Comparison of ENCODE assay signal across 8 cellular contexts in genomic region chr14:90454041-90455000, GRCh38. TPM values are rescaled to one million over a fixed set of nuclear protein-coding genes. Genes with fewer than 3 reads are reported as not detected.
DNase-seq lines count a peak whose midpoint lies in the region; ATAC-seq, FAIRE-seq and TF ChIP-seq lines count a peak whose summit lies in the region.

No MANE protein-coding gene starts in this region.

- dilution Hi-C loops in endothelial cell of umbilical vein (cut with MboI; ENCODE audit: extremely low pct_ligation_motif_present, low sequenced_read_pairs) = no loop called here

- TF ChIP-seq EP300 in upper lobe of left lung (IDR thresholded peaks at IDR 0.05) = no peak

- H3K9ac ChIP-seq in endothelial cell of umbilical vein (replicated peaks; ENCODE audit: extremely low read depth, insufficient read depth, low read length) = peak overlapping the region; percentile 5

- H3K4me3 ChIP-seq in endothelial cell of umbilical vein (replicated peaks in 1 of 3; ENCODE audit: insufficient read depth in 1 of 3, low read depth in 1 of 3, low read length in 3 of 3) = peak overlapping the region in 1 of 3 experiments; percentile 12
- H3K4me3 ChIP-seq in lung = no peak overlapping the region
- H3K4me3 ChIP-seq in upper lobe of left lung = peak overlapping the region in 3 of 4 donors; percentile 19 to 38 (median 27)

- H3K4me2 ChIP-seq in endothelial cell of umbilical vein (ENCODE audit: insufficient read depth, low read length) = peak overlapping the region; percentile 12

- H2AFZ ChIP-seq in endothelial cell of umbilical vein (ENCODE audit: low read depth, low read length) = peak overlapping the region; percentile 14

- H3K27me3 ChIP-seq in endothelial cell of umbilical vein (ENCODE audit: control insufficient read depth in 2 of 2, insufficient read depth in 2 of 2, low read length in 2 of 2) = peaks cover 0 to 1% of the 10 kb centered on the region in 2 experiments
- no peaks in the 10 kb centered on the region for H3K27me3 ChIP-seq in lung (ENCODE audit: control insufficient read depth, insufficient read depth)
- no peaks in the 10 kb centered on the region for H3K27me3 ChIP-seq in upper lobe of left lung

- DNase-seq in GM04504 (ENCODE audit: low read depth) (peak; percentile 17), NCI-H69 (lab: John Stamatoyannopoulos, UW) (peak; percentile 85), endothelial cell of umbilical vein (ENCODE audit: low read depth, low spot score) (peak; percentile 95), lung (ENCODE audit: low spot score) (peak; percentile 59), upper lobe of left lung (peak; percentile 59 to 80), NCI-H748 treated with DMSO at 0.1 percent for 48 hours (lab: John Stamatoyannopoulos, UW) (no peak)

- H3K4me1 ChIP-seq in endothelial cell of umbilical vein (ENCODE audit: control insufficient read depth, extremely low read depth, insufficient read depth, low read length) (peaks cover 3% of the 10 kb centered on the region), lung (ENCODE audit: control insufficient read depth in 2 of 2, insufficient read depth in 2 of 2, low read length in 2 of 2) (peaks cover 0 to 11% of the 10 kb centered on the region in 2 donors), upper lobe of left lung (peaks cover 0 to 10% (median 3%) of the 10 kb centered on the region in 4 donors)

- no peaks in the 10 kb centered on the region for H3K9me1 ChIP-seq in endothelial cell of umbilical vein (replicated peaks; ENCODE audit: control insufficient read depth, extremely low read depth, insufficient read depth, low read length)

- intact Hi-C loops in endothelial cell of umbilical vein (cut with micrococcal nuclease) = loop anchor here (1.0 kb wide), 3 partner anchors 35 to 55 kb away; no protein-coding TSS in a partner anchor

- TF ChIP-seq CTCF in endothelial cell of umbilical vein (IDR thresholded peaks at IDR 0.05; ENCODE audit: extremely low read depth in 1 of 2, insufficient read depth in 1 of 2, low read depth in 1 of 2, low read length in 2 of 2) = peak in 1 of 2 donors; percentile 4
- TF ChIP-seq CTCF in lung (IDR thresholded peaks at IDR 0.05; ENCODE audit: control extremely low read depth, extremely low read depth) = no peak
- TF ChIP-seq CTCF in upper lobe of left lung (IDR thresholded peaks at IDR 0.05) = no peak

- TF ChIP-seq POLR2A in endothelial cell of umbilical vein (IDR thresholded peaks at IDR 0.05; ENCODE audit: low read depth, low read length) = peak; percentile 27
- no peak for TF ChIP-seq POLR2A in upper lobe of left lung (IDR thresholded peaks at IDR 0.05)

- H3K36me3 ChIP-seq in endothelial cell of umbilical vein (ENCODE audit: control insufficient read depth in 2 of 2, extremely low read depth in 1 of 2, insufficient read depth in 2 of 2, low read length in 2 of 2) = no peaks in the 10 kb centered on the region
- no peaks in the 10 kb centered on the region for H3K36me3 ChIP-seq in lung (ENCODE audit: control insufficient read depth in 2 of 2, insufficient read depth in 2 of 2, low read length in 2 of 2)
- H3K36me3 ChIP-seq in upper lobe of left lung = no peaks in the 10 kb centered on the region

- POLR2A ChIA-PET in endothelial cell of umbilical vein (lab: Charles Lee) = interaction anchor here (1.2 kb wide), 1 partner anchor 57 kb away, joined by 7 read pairs; no protein-coding TSS in a partner anchor

- H3K27ac ChIP-seq in endothelial cell of umbilical vein (ENCODE audit: insufficient read depth, low read depth, low read length) (no peak overlapping the region), lung (ENCODE audit: low read depth in 1 of 2, low read length in 1 of 2) (peak overlapping the region in 1 of 2 donors; percentile 12), upper lobe of left lung (no peak overlapping the region)

- TSS peak; percentile 97 for BruUV-seq in endothelial cell of umbilical vein (replicated peaks; lab: Mats Ljungman, UMichigan)

- no peaks in the 10 kb centered on the region for H3K79me2 ChIP-seq in endothelial cell of umbilical vein (ENCODE audit: control insufficient read depth, insufficient read depth, low read length)

- 53 to 67% methylated on average over 30 of the region's 30 CpGs for WGBS in lung, 2 donors
- 61 to 81% methylated on average over 9 to 30 of the region's 30 CpGs for WGBS in upper lobe of left lung, 2 donors

- peak; percentile 54 for ATAC-seq in lung (ENCODE audit: insufficient read depth, low FRiP score)
- peak; percentile 53 to 57 for ATAC-seq in upper lobe of left lung (ENCODE audit: low FRiP score in 2 of 2)
- no peak for ATAC-seq in GM21576 (IDR thresholded peaks at IDR 0.05; ENCODE audit: unreplicated experiment)
- ATAC-seq in HG02885 (IDR thresholded peaks at IDR 0.05; ENCODE audit: poor library complexity, unreplicated experiment) = no peak

- no peaks in the 10 kb centered on the region for H4K20me1 ChIP-seq in endothelial cell of umbilical vein (replicated peaks; ENCODE audit: control insufficient read depth, extremely low read depth, insufficient read depth, low read length)

- CTCF ChIA-PET in endothelial cell of umbilical vein (lab: Charles Lee) = interaction anchor here (0.6 to 1.4 kb wide), 6 partner anchors 9 to 55 kb away, joined by 3 to 8 read pairs (median 3); no protein-coding TSS in a partner anchor

- no peaks in the 10 kb centered on the region for H3K9me3 ChIP-seq in endothelial cell of umbilical vein (replicated peaks; ENCODE audit: control insufficient read depth, insufficient read depth, low read length)
- H3K9me3 ChIP-seq in lung (ENCODE audit: control insufficient read depth in 2 of 2, insufficient read depth in 1 of 2, low read length in 1 of 2) = no peaks in the 10 kb centered on the region
- no peaks in the 10 kb centered on the region for H3K9me3 ChIP-seq in upper lobe of left lung

- peak; percentile 99 for FAIRE-seq in endothelial cell of umbilical vein (lab: Jason Lieb, UNC)

TF ChIP-seq in endothelial cell of umbilical vein, 7 proteins besides CTCF, POLR2A, EP300 and RAD21:
- peak; percentile 12 for TF ChIP-seq JUN (IDR thresholded peaks at IDR 0.05; ENCODE audit: borderline replicate concordance, insufficient read depth, insufficient read length, low read depth)
- TF ChIP-seq GATA2 (IDR thresholded peaks at IDR 0.05; ENCODE audit: insufficient read depth, insufficient read length, low read depth, low read length) = no peak

RNA-seq across cellular contexts. Expression of gene CALM1, which starts 57.5 kb away (rescaled TPM):
- total RNA-seq in endothelial cell of umbilical vein (731 and 743 TPM in 2 replicates), lung (100 to 1,000 TPM; 476 to 543 TPM), upper lobe of left lung (100 to 1,000 TPM; 186 to 586 (median 415) TPM)
- polyA plus RNA-seq in endothelial cell of umbilical vein (476 and 529 TPM in 2 replicates), lung (100 to 1,000 TPM; 364 to 480 TPM)
- polyA plus RNA-seq in endothelial cell of umbilical vein (2011; cell fraction: cytosol; rRNA removed) = 479 and 499 TPM in 2 replicates
- 256 and 319 TPM in 2 replicates for polyA plus RNA-seq in endothelial cell of umbilical vein (2011; cell fraction: nucleus; rRNA removed)
- 434 and 637 TPM in 2 replicates for polyA plus RNA-seq in endothelial cell of umbilical vein (2012)
- 422 and 653 TPM in 2 replicates for polyA minus RNA-seq in endothelial cell of umbilical vein
- 238 TPM for polyA minus RNA-seq in endothelial cell of umbilical vein (2011; cell fraction: cytosol; rRNA and poly(A)+ RNA removed)
- polyA minus RNA-seq in endothelial cell of umbilical vein (2011; cell fraction: nucleus; rRNA and poly(A)+ RNA removed) = 185 and 221 TPM in 2 replicates

Comparison
In these comparisons a context has a peak if more than half of its experiments do, and no peak if none do; other contexts are left out.
1. ATAC-seq: peak in lung (single experiment) and upper lobe of left lung (2 of 2); none in GM21576 (single experiment) and HG02885 (single experiment).